Comparison of ENCODE assay signal across 23 cellular contexts in genomic region chr1:228337031-228337564, GRCh38.
DNase-seq lines count a peak whose midpoint lies in the region; ATAC-seq, FAIRE-seq and TF ChIP-seq lines count a peak whose summit lies in the region.
"Had no signal": no experiment of that assay in that cellular context is flagged by ENCODE, and none has a peak within 500 bp of the region (broad histone marks: within the 10 kb centered on the region; RNA-seq: fewer than 3 reads in every experiment).

No MANE protein-coding gene starts in this region.

- H3K36me3 Mint-ChIP-seq in H9 (ENCODE audit: insufficient read depth in 1 of 3, low read depth in 3 of 3) = peaks cover 4 to 23% (median 16%) of the 10 kb centered on the region in 3 experiments; a peak in 6 of 7 replicates
- H3K36me3 Mint-ChIP-seq: activated naive CD4-positive, alpha-beta T cell treated with anti-CD3 and anti-CD28 coated beads, Interleukin-2, amount 50 U/mL, for 72 hours had no signal

- H2AFZ ChIP-seq in H9 (ENCODE audit: low read length) = no peak overlapping the region
- H2AFZ ChIP-seq in SK-N-SH (ENCODE audit: low read depth) = no peak overlapping the region

- TF ChIP-seq RAD21 in SK-N-SH (IDR thresholded peaks at IDR 0.05; ENCODE audit: low read length) = no peak

- H2BK20ac ChIP-seq in H9 (ENCODE audit: low read depth, low read length, poor library complexity, severe bottlenecking) = no peak overlapping the region

- no peaks in the 10 kb centered on the region for H3K9me2 ChIP-seq in SK-N-SH

- no peak overlapping the region for H4K91ac ChIP-seq in H9 (ENCODE audit: insufficient read length, low read depth, low read length)

- H3K18ac ChIP-seq in H9 (ENCODE audit: insufficient read length, low read depth, low read length) = no peak overlapping the region

- H2BK15ac ChIP-seq in H9 (ENCODE audit: low read depth, low read length) = no peak overlapping the region

- no peaks in the 10 kb centered on the region for H3K4me1 Mint-ChIP-seq in H9
- H3K4me1 Mint-ChIP-seq: activated CD4-positive, alpha-beta memory T cell treated with anti-CD3 and anti-CD28 coated beads, Interleukin-2, amount 10 ng/mL, durations not matched to agents 7 days and 5 days had no signal

- H3K4ac ChIP-seq in H9 (ENCODE audit: low read depth, low read length) = no peak overlapping the region

- no peak overlapping the region for H2BK5ac ChIP-seq in H9 (ENCODE audit: insufficient read length, low read length)

- no peaks in the 10 kb centered on the region for H3K23me2 ChIP-seq in H9 (ENCODE audit: insufficient read length, low read depth, low read length, poor library complexity, severe bottlenecking)

- no peak overlapping the region for H3K56ac ChIP-seq in H9 (ENCODE audit: insufficient read length, low read depth, low read length)

- CTCF ChIA-PET in SK-N-SH (lab: Yijun Ruan, JAX) = no interaction called here

- H3K27ac ChIP-seq in pancreas = no peak overlapping the region
- no peak overlapping the region for H3K27ac ChIP-seq in esophagus muscularis mucosa (replicated peaks in 1 of 4)
- no peak overlapping the region for H3K27ac ChIP-seq in H9 (ENCODE audit: insufficient read length, low read depth, low read length)
- H3K27ac ChIP-seq in SK-N-SH (ENCODE audit: low read depth in 2 of 2, low read length in 1 of 2) = no peak overlapping the region
- no peak overlapping the region for H3K27ac ChIP-seq in prostate gland
- H3K27ac ChIP-seq: SK-N-MC, thyroid gland had no signal

- 90 to 93% methylated on average over 15 of the region's 15 CpGs for WGBS in pancreas, 2 donors
- WGBS in esophagus muscularis mucosa = 98% methylated on average over 11 of the region's 15 CpGs
- no CpG with 5 or more reads among the region's 15 CpGs for WGBS in H9 (ENCODE audit: extremely low coverage, insufficient read length, low lambda C conversion rate)
- WGBS in SK-N-SH (ENCODE audit: low lambda C conversion rate) = 85% methylated on average over 10 of the region's 15 CpGs
- 86% methylated on average over 15 of the region's 15 CpGs for whole genome bisulfite sequencing in prostate gland

- no peaks in the 10 kb centered on the region for H3K27me3 Mint-ChIP-seq in H9 (ENCODE audit: low read depth)
- H3K27me3 Mint-ChIP-seq: activated CD4-positive, alpha-beta memory T cell treated with anti-CD3 and anti-CD28 coated beads, Interleukin-2, amount 10 ng/mL, durations not matched to agents 7 days and 5 days; naive thymus-derived CD8-positive, alpha-beta T cell had no signal

- H2BK120ac ChIP-seq in H9 (ENCODE audit: low read depth, low read length, poor library complexity, severe bottlenecking) = no peak overlapping the region

- DNase-seq in Right ventricle myocardium inferior (ENCODE audit: missing footprints) = peak; percentile 42
- DNase-seq in left cardiac atrium = no peak
- DNase-seq in left ventricle myocardium superior = peak; percentile 6
- DNase-seq in pancreas = peak in 5 of 6 donors; percentile 3 to 59 (median 10)
- DNase-seq in esophagus muscularis mucosa (ENCODE audit: extremely low spot score) = no peak
- no peak for DNase-seq in H9
- no peak for DNase-seq in SK-N-SH
- DNase-seq in prostate gland (ENCODE audit: low spot score) = no peak
- DNase-seq: ACHN; activated CD4-positive, alpha-beta memory T cell treated with anti-CD3 and anti-CD28 coated beads, Interleukin-2, amount 10 ng/mL, durations not matched to agents 7 days and 5 days; activated T-cell treated with anti-CD3 and anti-CD28 coated beads, Interleukin-2, amount 50 U/mL, for 4 hours; HFFc6; MV-4-11; NCI-H1694; NCI-H2171 treated with DMSO at 0.1 percent for 48 hours; NCI-H526 treated with DMSO at 0.1 percent for 48 hours; stimulated activated CD4-positive, alpha-beta T cell treated with anti-CD3 and anti-CD28 coated beads, Interleukin-4, amount 100 ng/mL, for 1 hour; stimulated activated naive CD4-positive, alpha-beta T cell treated with Interleukin-2 at 50 U/mL for 16 hours; thyroid gland had no signal

- H3K79me2 ChIP-seq in H9 (ENCODE audit: insufficient read depth, low read length) = no peaks in the 10 kb centered on the region
- H3K79me2 ChIP-seq in SK-N-SH (ENCODE audit: insufficient read depth) = no peaks in the 10 kb centered on the region

- no peak overlapping the region for H3K27ac Mint-ChIP-seq in H9
- H3K27ac Mint-ChIP-seq: activated CD4-positive, alpha-beta memory T cell treated with anti-CD3 and anti-CD28 coated beads, Interleukin-2, amount 10 ng/mL, durations not matched to agents 7 days and 5 days; HFFc6 had no signal

- H3F3A ChIP-seq in SK-N-SH (replicated peaks; ENCODE audit: insufficient read depth) = no peaks in the 10 kb centered on the region

- H3K9me3 ChIP-seq in pancreas (no peaks in the 10 kb centered on the region), esophagus muscularis mucosa (no peaks in the 10 kb centered on the region), H9 (ENCODE audit: control insufficient read depth, low read depth, low read length) (no peaks in the 10 kb centered on the region), SK-N-SH (no peaks in the 10 kb centered on the region), prostate gland (no peaks in the 10 kb centered on the region)
- H3K9me3 ChIP-seq: thyroid gland had no signal

- H3K4me2 ChIP-seq in H9 (ENCODE audit: insufficient read depth, insufficient read length, low read length) (no peak overlapping the region), SK-N-SH (no peak overlapping the region)
- H3K4me2 ChIP-seq: smooth muscle cell had no signal

- no peak for TF ChIP-seq CTCF in pancreas (IDR thresholded peaks at IDR 0.05)
- TF ChIP-seq CTCF in esophagus muscularis mucosa (IDR thresholded peaks at IDR 0.05) = no peak
- TF ChIP-seq CTCF in H9 (conservative IDR thresholded peaks at IDR 0.05) = no peak
- no peak for TF ChIP-seq CTCF in SK-N-SH (IDR thresholded peaks at IDR 0.05)
- no peak for TF ChIP-seq CTCF in prostate gland (IDR thresholded peaks at IDR 0.05)

- no peak overlapping the region for H3K14ac ChIP-seq in H9 (ENCODE audit: insufficient read depth, low read length)

- no peak for TF ChIP-seq EP300 in esophagus muscularis mucosa (IDR thresholded peaks at IDR 0.05)
- no peak for TF ChIP-seq EP300 in SK-N-SH (IDR thresholded peaks at IDR 0.05; ENCODE audit: borderline replicate concordance in 1 of 2, low read depth in 1 of 2, low read length in 1 of 2)

- H3K4me1 ChIP-seq in pancreas (no peaks in the 10 kb centered on the region), esophagus muscularis mucosa (no peaks in the 10 kb centered on the region), H9 (ENCODE audit: insufficient read depth, low read length) (no peaks in the 10 kb centered on the region), SK-N-SH (ENCODE audit: control insufficient read depth in 1 of 2, insufficient read depth in 2 of 2, low read depth in 1 of 2, low read length in 1 of 2) (no peaks in the 10 kb centered on the region), prostate gland (replicated peaks) (no peaks in the 10 kb centered on the region)
- H3K4me1 ChIP-seq: thyroid gland had no signal

- no peak overlapping the region for H4K8ac ChIP-seq in H9 (replicated peaks; ENCODE audit: insufficient read length, low read depth, low read length)

- no peak overlapping the region for H3T11ph ChIP-seq in H9 (ENCODE audit: low read length)

- FAIRE-seq in pancreas (lab: Jason Lieb, UNC) = no peak

- H3K4me3 ChIP-seq in pancreas = no peak overlapping the region
- no peak overlapping the region for H3K4me3 ChIP-seq in esophagus muscularis mucosa
- no peak overlapping the region for H3K4me3 ChIP-seq in SK-N-SH (ENCODE audit: low read depth in 2 of 2, low read length in 1 of 2)
- no peak overlapping the region for H3K4me3 ChIP-seq in prostate gland
- H3K4me3 ChIP-seq: SK-N-MC, smooth muscle cell, thyroid gland had no signal

- ATAC-seq in Right ventricle myocardium inferior (no peak), left cardiac atrium (no peak), left ventricle myocardium superior (no peak), pancreas (no peak)
- ATAC-seq: activated naive CD4-positive, alpha-beta T cell treated with anti-CD3 and anti-CD28 coated beads, Interleukin-2, amount 50 U/mL, for 72 hours; activated T-cell treated with anti-CD3 and anti-CD28 coated beads, Interleukin-2, amount 50 U/mL, for 4 hours; naive thymus-derived CD8-positive, alpha-beta T cell had no signal

- no peak overlapping the region for H4K5ac ChIP-seq in H9 (ENCODE audit: insufficient read length, low read depth, low read length)

- POLR2A ChIA-PET in SK-N-SH (lab: Yijun Ruan, JAX) = no interaction called here

- no peak overlapping the region for H2AK5ac ChIP-seq in H9 (ENCODE audit: insufficient read length, low read length)

- H3K36me3 ChIP-seq in pancreas = peaks cover 0 to 7% (median 0%) of the 10 kb centered on the region in 3 donors
- peaks cover 0 to 95% (median 16%) of the 10 kb centered on the region in 4 donors for H3K36me3 ChIP-seq in esophagus muscularis mucosa
- no peaks in the 10 kb centered on the region for H3K36me3 ChIP-seq in SK-N-SH (replicated peaks in 1 of 2; ENCODE audit: control insufficient read depth in 1 of 2, insufficient read depth in 2 of 2, low read length in 1 of 2)
- no peaks in the 10 kb centered on the region for H3K36me3 ChIP-seq in prostate gland

- no peak for TF ChIP-seq POLR2A in esophagus muscularis mucosa (IDR thresholded peaks at IDR 0.05; ENCODE audit: low read depth)
- TF ChIP-seq POLR2A in prostate gland (IDR thresholded peaks at IDR 0.05) = no peak

- H3K27me3 ChIP-seq in pancreas (no peaks in the 10 kb centered on the region), esophagus muscularis mucosa (no peaks in the 10 kb centered on the region), H9 (ENCODE audit: insufficient read depth, low read length) (no peaks in the 10 kb centered on the region), SK-N-SH (ENCODE audit: insufficient read depth) (no peaks in the 10 kb centered on the region), prostate gland (replicated peaks; ENCODE audit: insufficient read depth) (no peaks in the 10 kb centered on the region)
- H3K27me3 ChIP-seq: thyroid gland had no signal

- H3K9ac ChIP-seq in H9 (ENCODE audit: extremely low read depth, insufficient read length, low read length) (no peak overlapping the region), SK-N-SH (no peak overlapping the region)

- H4K20me1 ChIP-seq in H9 (ENCODE audit: control insufficient read depth, insufficient read depth, insufficient read length) = no peaks in the 10 kb centered on the region
- H4K20me1 ChIP-seq in SK-N-SH (ENCODE audit: insufficient read depth) = no peaks in the 10 kb centered on the region

- no peak overlapping the region for H3K4me3 Mint-ChIP-seq in H9
- H3K4me3 Mint-ChIP-seq: activated CD4-positive, alpha-beta memory T cell treated with anti-CD3 and anti-CD28 coated beads, Interleukin-2, amount 10 ng/mL, durations not matched to agents 7 days and 5 days; activated T-cell treated with anti-CD3 and anti-CD28 coated beads, Interleukin-2, amount 50 U/mL, for 4 hours; HFFc6; naive thymus-derived CD8-positive, alpha-beta T cell had no signal

- no peaks in the 10 kb centered on the region for H3K79me1 ChIP-seq in H9 (ENCODE audit: insufficient read depth, low read depth, low read length, poor library complexity, severe bottlenecking)

- no peak overlapping the region for H2BK12ac ChIP-seq in H9 (ENCODE audit: insufficient read length, low read depth, low read length)

- no peak overlapping the region for H3K23ac ChIP-seq in H9 (ENCODE audit: insufficient read length, low read depth, low read length)

- H3K9me3 Mint-ChIP-seq in H9 = no peaks in the 10 kb centered on the region
- H3K9me3 Mint-ChIP-seq: activated CD4-positive, alpha-beta memory T cell treated with anti-CD3 and anti-CD28 coated beads, Interleukin-2, amount 10 ng/mL, durations not matched to agents 7 days and 5 days; activated naive CD4-positive, alpha-beta T cell treated with anti-CD3 and anti-CD28 coated beads, Interleukin-2, amount 50 U/mL, for 72 hours; activated T-cell treated with anti-CD3 and anti-CD28 coated beads, Interleukin-2, amount 50 U/mL, for 4 hours; naive thymus-derived CD8-positive, alpha-beta T cell had no signal

- intact Hi-C loops in Right ventricle myocardium inferior (cut with DNase I) = no loop called here
- intact Hi-C loops in left cardiac atrium (cut with DNase I) = no loop called here
- intact Hi-C loops in left ventricle myocardium superior (cut with micrococcal nuclease) = no loop called here
- intact Hi-C loops in pancreas (cut with DNase I) = no loop called here
- intact Hi-C loops in esophagus muscularis mucosa (cut with DNase I) = no loop called here
- intact Hi-C loops in prostate gland (cut with DNase I) = no loop called here

Comparison
In these comparisons a context has a peak if more than half of its experiments do, and no peak if none do; other contexts are left out.
1. DNase-seq: peak in Right ventricle myocardium inferior (single experiment), left ventricle myocardium superior (single experiment) and pancreas (5 of 6); none in left cardiac atrium (single experiment), esophagus muscularis mucosa (single experiment), H9 (single experiment), SK-N-SH (single experiment) and prostate gland (single experiment).